Comparison of ENCODE assay signal across 32 cellular contexts in genomic region chr20:32230707-32231106, GRCh38. TPM values are rescaled to one million over a fixed set of nuclear protein-coding genes. Genes with fewer than 3 reads are reported as not detected.
A peak's percentile ranks its signal among the peaks of the same experiment; 100 is the strongest.
DNase-seq lines count a peak whose midpoint lies in the region; ATAC-seq and TF ChIP-seq lines count a peak whose summit lies in the region.
"Had no signal": no experiment of that assay in that cellular context is flagged by ENCODE, and none has a peak within 500 bp of the region (broad histone marks: within the 10 kb centered on the region; RNA-seq: fewer than 3 reads in every experiment).

No MANE protein-coding gene starts in this region.

- BruUV-seq in Caco-2 (replicated peaks; lab: Mats Ljungman, UMichigan): no TSS peak

- H3K36me3 ChIP-seq in Caco-2 (ENCODE audit: control insufficient read depth, insufficient read depth, low read length): peaks cover 25% of the 10 kb centered on the region
- peaks cover 5% of the 10 kb centered on the region for H3K36me3 ChIP-seq in neutrophil
- H3K36me3 ChIP-seq in lower lobe of right lung: peaks cover 79% of the 10 kb centered on the region

- H3K4me3 Mint-ChIP-seq in activated CD8-positive, alpha-beta memory T cell treated with anti-CD3 and anti-CD28 coated beads, Interleukin-2, amount 10 ng/mL, durations not matched to agents 7 days and 5 days: no peak overlapping the region
- H3K4me3 Mint-ChIP-seq in Caco-2 (ENCODE audit: unreplicated experiment): no peak overlapping the region
- no peak overlapping the region for H3K4me3 Mint-ChIP-seq in activated naive CD8-positive, alpha-beta T cell treated with anti-CD3 and anti-CD28 coated beads for 36 hours
- H3K4me3 Mint-ChIP-seq: dendritic cell treated with granulocyte-macrophage colony-stimulating factor and Interleukin-4, amounts not matched to agents 40 ng/mL and 50 ng/mL, for 4 days; memory B cell had no signal

- H3K4me1 Mint-ChIP-seq in activated CD8-positive, alpha-beta memory T cell treated with anti-CD3 and anti-CD28 coated beads, Interleukin-2, amount 10 ng/mL, durations not matched to agents 7 days and 5 days: peaks cover 22% of the 10 kb centered on the region
- peaks cover 69% of the 10 kb centered on the region for H3K4me1 Mint-ChIP-seq in Caco-2 (ENCODE audit: low read depth, unreplicated experiment)
- peaks cover 37% of the 10 kb centered on the region for H3K4me1 Mint-ChIP-seq in activated naive CD8-positive, alpha-beta T cell treated with anti-CD3 and anti-CD28 coated beads for 36 hours

- CTCF ChIA-PET in activated CD8-positive, alpha-beta memory T cell treated with anti-CD3 and anti-CD28 coated beads, Interleukin-2, amount 10 ng/mL, durations not matched to agents 7 days and 5 days (lab: Charles Lee): interaction anchor here (1.7 kb wide), 1 partner anchor 11 kb away, joined by 5 read pairs; no protein-coding TSS in a partner anchor
- CTCF ChIA-PET in Caco-2 (lab: Charles Lee): no interaction called here

- TF ChIP-seq CTCF in Caco-2 (IDR thresholded peaks at IDR 0.05; ENCODE audit: insufficient read depth in 1 of 2, low read depth in 1 of 2, low read length in 1 of 2, severe bottlenecking in 1 of 2, unreplicated experiment in 1 of 2) (no peak), neutrophil (IDR thresholded peaks at IDR 0.05) (no peak), foreskin keratinocyte (conservative IDR thresholded peaks at IDR 0.05) (no peak), lower lobe of right lung (IDR thresholded peaks at IDR 0.05) (no peak)

- H3K36me3 Mint-ChIP-seq in activated CD8-positive, alpha-beta memory T cell treated with anti-CD3 and anti-CD28 coated beads, Interleukin-2, amount 10 ng/mL, durations not matched to agents 7 days and 5 days: peaks cover 41% of the 10 kb centered on the region
- peaks cover 99% of the 10 kb centered on the region for H3K36me3 Mint-ChIP-seq in Caco-2 (ENCODE audit: insufficient read depth, unreplicated experiment)
- peaks cover 69% of the 10 kb centered on the region for H3K36me3 Mint-ChIP-seq in activated naive CD8-positive, alpha-beta T cell treated with anti-CD3 and anti-CD28 coated beads for 36 hours

- H3K4me3 ChIP-seq in Caco-2 (ENCODE audit: low read depth, low read length) (no peak overlapping the region), neutrophil (ENCODE audit: low read depth in 1 of 2, low read length in 1 of 2) (no peak overlapping the region), lower lobe of right lung (no peak overlapping the region)
- H3K4me3 ChIP-seq: A549, ascending aorta, cardiac muscle cell, esophagus squamous epithelium, MG63, stomach, thyroid gland, vagina had no signal

- POLR2A ChIA-PET in Caco-2 (lab: Charles Lee): no interaction called here

- intact Hi-C loops in Caco-2 (cut with micrococcal nuclease; ENCODE audit: unreplicated experiment) (no loop called here), lower lobe of right lung (cut with DNase I) (no loop called here)

- H3K27ac Mint-ChIP-seq in activated CD8-positive, alpha-beta memory T cell treated with anti-CD3 and anti-CD28 coated beads, Interleukin-2, amount 10 ng/mL, durations not matched to agents 7 days and 5 days: peak overlapping the region; percentile 2
- H3K27ac Mint-ChIP-seq in Caco-2 (ENCODE audit: unreplicated experiment): peak overlapping the region; percentile 90
- peak overlapping the region; percentile 97 for H3K27ac Mint-ChIP-seq in activated naive CD8-positive, alpha-beta T cell treated with anti-CD3 and anti-CD28 coated beads for 36 hours

- H3K27ac ChIP-seq in neutrophil: peak overlapping the region; percentile 69
- H3K27ac ChIP-seq in foreskin keratinocyte: no peak overlapping the region
- no peak overlapping the region for H3K27ac ChIP-seq in lower lobe of right lung
- H3K27ac ChIP-seq: A549, ascending aorta, cardiac muscle cell, esophagus squamous epithelium, stomach, thyroid gland, vagina had no signal

- H3K4me1 ChIP-seq in Caco-2: peaks cover 47% of the 10 kb centered on the region
- H3K4me1 ChIP-seq in neutrophil (ENCODE audit: control insufficient read depth in 1 of 2, insufficient read depth in 1 of 2, low read depth in 1 of 2, low read length in 1 of 2): peaks cover 70 to 71% of the 10 kb centered on the region in 2 experiments
- H3K4me1 ChIP-seq in foreskin keratinocyte: no peaks in the 10 kb centered on the region
- H3K4me1 ChIP-seq in lower lobe of right lung: peaks cover 42% of the 10 kb centered on the region
- H3K4me1 ChIP-seq: A549, ascending aorta, thyroid gland had no signal

- no peaks in the 10 kb centered on the region for H3K27me3 Mint-ChIP-seq in activated CD8-positive, alpha-beta memory T cell treated with anti-CD3 and anti-CD28 coated beads, Interleukin-2, amount 10 ng/mL, durations not matched to agents 7 days and 5 days
- H3K27me3 Mint-ChIP-seq in Caco-2 (ENCODE audit: insufficient read depth, unreplicated experiment): no peaks in the 10 kb centered on the region
- H3K27me3 Mint-ChIP-seq in activated naive CD8-positive, alpha-beta T cell treated with anti-CD3 and anti-CD28 coated beads for 36 hours: no peaks in the 10 kb centered on the region
- H3K27me3 Mint-ChIP-seq: dendritic cell treated with granulocyte-macrophage colony-stimulating factor and Interleukin-4, amounts not matched to agents 40 ng/mL and 50 ng/mL, for 4 days; memory B cell had no signal

- H3K9me3 Mint-ChIP-seq in activated CD8-positive, alpha-beta memory T cell treated with anti-CD3 and anti-CD28 coated beads, Interleukin-2, amount 10 ng/mL, durations not matched to agents 7 days and 5 days (ENCODE audit: low read depth): no peaks in the 10 kb centered on the region
- H3K9me3 Mint-ChIP-seq in Caco-2 (ENCODE audit: unreplicated experiment): no peaks in the 10 kb centered on the region
- H3K9me3 Mint-ChIP-seq in activated naive CD8-positive, alpha-beta T cell treated with anti-CD3 and anti-CD28 coated beads for 36 hours: no peaks in the 10 kb centered on the region
- H3K9me3 Mint-ChIP-seq: dendritic cell treated with granulocyte-macrophage colony-stimulating factor and Interleukin-4, amounts not matched to agents 40 ng/mL and 50 ng/mL, for 4 days; memory B cell had no signal

- ATAC-seq in activated CD8-positive, alpha-beta memory T cell treated with anti-CD3 and anti-CD28 coated beads, Interleukin-2, amount 10 ng/mL, durations not matched to agents 7 days and 5 days: no peak
- ATAC-seq in HG03378 (IDR thresholded peaks at IDR 0.05; ENCODE audit: unreplicated experiment) (no peak), foreskin keratinocyte (no peak), lower lobe of right lung (no peak)
- ATAC-seq: left colon had no signal

- DNase-seq in activated CD8-positive, alpha-beta memory T cell treated with anti-CD3 and anti-CD28 coated beads, Interleukin-2, amount 10 ng/mL, durations not matched to agents 7 days and 5 days: no peak
- no peak for DNase-seq in activated CD8-positive, alpha-beta memory T cell treated with anti-CD3 and anti-CD28 coated beads, Interleukin-2, amount 50 U/mL, for 48 hours
- no peak for DNase-seq in Caco-2
- no peak for DNase-seq in activated naive CD8-positive, alpha-beta T cell treated with anti-CD3 and anti-CD28 coated beads for 36 hours
- no peak for DNase-seq in foreskin keratinocyte
- no peak for DNase-seq in lower lobe of right lung
- DNase-seq: activated CD4-positive, alpha-beta T cell treated with anti-CD3 and anti-CD28 coated beads, Interleukin-2, amount 50 U/mL, for 4 hours; activated naive CD4-positive, alpha-beta T cell treated with anti-CD3 and anti-CD28 coated beads, Interleukin-2, amount 50 U/mL, for 16 hours; activated T-cell treated with anti-CD3 and anti-CD28 coated beads for 4 hours; COR-L47; esophagus squamous epithelium; GDM1; H7; KBM-7; left colon; MG63; NCI-H1417; NCI-H2081; NCI-H2227 treated with DMSO at 0.1 percent for 48 hours; NCI-H526 treated with DMSO at 0.1 percent for 48 hours; occipital lobe; SHP77 treated with DMSO at 0.1 percent for 48 hours; stomach; thyroid gland had no signal

- H3K27me3 ChIP-seq in Caco-2 (replicated peaks; ENCODE audit: control insufficient read depth, insufficient read depth, low read length) (no peaks in the 10 kb centered on the region), neutrophil (no peaks in the 10 kb centered on the region), foreskin keratinocyte (no peaks in the 10 kb centered on the region), lower lobe of right lung (ENCODE audit: low read depth) (no peaks in the 10 kb centered on the region)
- H3K27me3 ChIP-seq: ascending aorta, cardiac muscle cell, esophagus squamous epithelium, MG63, stomach, thyroid gland, vagina had no signal

- H3K9me3 ChIP-seq in Caco-2: no peaks in the 10 kb centered on the region
- no peaks in the 10 kb centered on the region for H3K9me3 ChIP-seq in neutrophil
- no peaks in the 10 kb centered on the region for H3K9me3 ChIP-seq in lower lobe of right lung
- H3K9me3 ChIP-seq: A549, ascending aorta, esophagus squamous epithelium, MG63, stomach, thyroid gland, vagina had no signal

RNA-seq across cellular contexts. Expression of gene POFUT1, which starts 23.0 kb away (rescaled TPM):
- 10 to 100 TPM; 31.1 to 34.0 TPM for total RNA-seq in activated CD8-positive, alpha-beta memory T cell treated with anti-CD3 and anti-CD28 coated beads, Interleukin-2, amount 10 ng/mL, durations not matched to agents 7 days and 5 days
- total RNA-seq in Caco-2 (2022) (148 and 158 TPM in 2 replicates), foreskin keratinocyte (35.3 and 35.9 TPM in 2 replicates), lower lobe of right lung (26.1 TPM)
- total RNA-seq in activated naive CD8-positive, alpha-beta T cell treated with anti-CD3 and anti-CD28 coated beads for 36 hours: 10 to 100 TPM; 64.0 to 65.7 TPM
- 13.3 and 16.8 TPM in 2 replicates for polyA plus RNA-seq in foreskin keratinocyte

RNA-seq across cellular contexts. Expression of gene PLAGL2, which starts 23.2 kb away (rescaled TPM):
- 10 to 100 TPM; 26.3 to 41.4 TPM for total RNA-seq in activated CD8-positive, alpha-beta memory T cell treated with anti-CD3 and anti-CD28 coated beads, Interleukin-2, amount 10 ng/mL, durations not matched to agents 7 days and 5 days
- total RNA-seq in Caco-2 (2022) (89.6 and 96.1 TPM in 2 replicates), foreskin keratinocyte (11.6 and 12.3 TPM in 2 replicates), lower lobe of right lung (17.6 TPM)
- 10 to 100 TPM; 86.9 to 87.2 TPM for total RNA-seq in activated naive CD8-positive, alpha-beta T cell treated with anti-CD3 and anti-CD28 coated beads for 36 hours
- 5.6 and 6.3 TPM in 2 replicates for polyA plus RNA-seq in foreskin keratinocyte

RNA-seq across cellular contexts. Expression of gene KIF3B, which starts 46.7 kb away (rescaled TPM):
- total RNA-seq in activated CD8-positive, alpha-beta memory T cell treated with anti-CD3 and anti-CD28 coated beads, Interleukin-2, amount 10 ng/mL, durations not matched to agents 7 days and 5 days: 10 to 100 TPM; 19.9 to 26.0 TPM
- total RNA-seq in Caco-2 (2022): 49.0 and 50.0 TPM in 2 replicates
- total RNA-seq in activated naive CD8-positive, alpha-beta T cell treated with anti-CD3 and anti-CD28 coated beads for 36 hours: 10 to 100 TPM; 36.2 to 36.5 TPM
- total RNA-seq in foreskin keratinocyte: 21.5 and 23.2 TPM in 2 replicates
- 7.4 and 8.0 TPM in 2 replicates for polyA plus RNA-seq in foreskin keratinocyte
- 28.0 TPM for total RNA-seq in lower lobe of right lung

Comparison
In these comparisons a context has a peak if more than half of its experiments do, and no peak if none do; other contexts are left out.
1. H3K27ac Mint-ChIP-seq: peak in every context shown above with its lines; median percentile 97 in activated naive CD8-positive, alpha-beta T cell treated with anti-CD3 and anti-CD28 coated beads for 36 hours; 90 in Caco-2; 2 in activated CD8-positive, alpha-beta memory T cell treated with anti-CD3 and anti-CD28 coated beads, Interleukin-2, amount 10 ng/mL, durations not matched to agents 7 days and 5 days.